Comparison of ENCODE assay signal across 28 cellular contexts in the genomic region with DNA sequence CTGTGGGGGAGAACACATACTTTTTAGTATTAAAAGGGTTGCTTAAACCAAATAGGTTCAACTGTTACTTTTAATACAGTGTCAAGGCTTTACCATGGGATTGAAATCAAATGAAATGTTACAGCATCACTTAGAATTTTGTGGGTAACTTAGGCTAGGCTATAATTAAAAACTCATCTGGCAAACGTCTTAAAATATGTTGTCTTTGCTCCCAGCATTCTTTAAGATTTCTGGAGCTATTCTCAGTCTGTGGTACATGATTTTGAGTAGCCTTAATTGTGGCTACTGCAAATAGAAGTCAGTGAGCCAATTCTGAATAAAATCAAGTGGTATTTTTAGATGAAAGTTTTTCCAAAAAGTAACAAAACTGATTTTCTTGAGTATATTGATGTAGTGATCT. TPM values are rescaled to one million over a fixed set of nuclear protein-coding genes. Genes with fewer than 3 reads are reported as not detected.
DNase-seq lines count a peak whose midpoint lies in the region; ATAC-seq and TF ChIP-seq lines count a peak whose summit lies in the region.
"Had no signal": no experiment of that assay in that cellular context is flagged by ENCODE, and none has a peak within 500 bp of the region (broad histone marks: within the 10 kb centered on the region; RNA-seq: fewer than 3 reads in every experiment).

No MANE protein-coding gene starts in this region.

- CTCF ChIA-PET in activated CD4-positive, alpha-beta T cell treated with anti-CD3 and anti-CD28 coated beads, Interleukin-2, amount 10 ng/mL, durations not matched to agents 7 days and 5 days (lab: Charles Lee) = no interaction called here

- H3K27me3 ChIP-seq in CD4-positive, CD25-positive, alpha-beta regulatory T cell (ENCODE audit: control insufficient read depth, insufficient read depth, low read length) = no peaks in the 10 kb centered on the region
- H3K27me3 ChIP-seq in osteoblast (ENCODE audit: insufficient read depth, low read length) = no peaks in the 10 kb centered on the region
- H3K27me3 ChIP-seq: brain microvascular endothelial cell, gastrocnemius medialis, hepatocyte, right lobe of liver, stomach had no signal

- H3K36me3 Mint-ChIP-seq in activated CD4-positive, alpha-beta T cell treated with anti-CD3 and anti-CD28 coated beads, Interleukin-2, amount 10 ng/mL, durations not matched to agents 24 days and 14 days (ENCODE audit: low read depth) = peaks cover 45% of the 10 kb centered on the region
- peaks cover 32% of the 10 kb centered on the region for H3K36me3 Mint-ChIP-seq in activated CD4-positive, alpha-beta T cell treated with anti-CD3 and anti-CD28 coated beads, Interleukin-2, amount 10 ng/mL, durations not matched to agents 7 days and 5 days (ENCODE audit: low read depth)
- peaks cover 3% of the 10 kb centered on the region for H3K36me3 Mint-ChIP-seq in CD4-positive, CD25-positive, alpha-beta regulatory T cell
- H3K36me3 Mint-ChIP-seq in activated naive CD8-positive, alpha-beta T cell treated with anti-CD3 and anti-CD28 coated beads, Interleukin-2, amount 50 U/mL, for 24 hours (ENCODE audit: low read depth) = peaks cover 34% of the 10 kb centered on the region

- H3K79me2 ChIP-seq in osteoblast (ENCODE audit: insufficient read depth, low read length) = peaks cover 99% of the 10 kb centered on the region

- H3K4me1 ChIP-seq in CD4-positive, CD25-positive, alpha-beta regulatory T cell (ENCODE audit: control insufficient read depth, insufficient read depth, low read length, poor library complexity, severe bottlenecking) = peaks cover 39% of the 10 kb centered on the region
- H3K4me1 ChIP-seq in osteoblast (ENCODE audit: insufficient read depth, low read length) = peaks cover 14% of the 10 kb centered on the region
- H3K4me1 ChIP-seq: A549, right lobe of liver had no signal

- H3K27me3 Mint-ChIP-seq in activated CD4-positive, alpha-beta T cell treated with anti-CD3 and anti-CD28 coated beads, Interleukin-2, amount 10 ng/mL, durations not matched to agents 24 days and 14 days = no peaks in the 10 kb centered on the region
- H3K27me3 Mint-ChIP-seq in activated CD4-positive, alpha-beta T cell treated with anti-CD3 and anti-CD28 coated beads, Interleukin-2, amount 10 ng/mL, durations not matched to agents 7 days and 5 days = no peaks in the 10 kb centered on the region
- H3K27me3 Mint-ChIP-seq in CD4-positive, CD25-positive, alpha-beta regulatory T cell = no peaks in the 10 kb centered on the region
- no peaks in the 10 kb centered on the region for H3K27me3 Mint-ChIP-seq in activated naive CD8-positive, alpha-beta T cell treated with anti-CD3 and anti-CD28 coated beads, Interleukin-2, amount 50 U/mL, for 24 hours

- no peaks in the 10 kb centered on the region for H3K9me3 Mint-ChIP-seq in activated CD4-positive, alpha-beta T cell treated with anti-CD3 and anti-CD28 coated beads, Interleukin-2, amount 10 ng/mL, durations not matched to agents 24 days and 14 days
- no peaks in the 10 kb centered on the region for H3K9me3 Mint-ChIP-seq in activated CD4-positive, alpha-beta T cell treated with anti-CD3 and anti-CD28 coated beads, Interleukin-2, amount 10 ng/mL, durations not matched to agents 7 days and 5 days
- H3K9me3 Mint-ChIP-seq in CD4-positive, CD25-positive, alpha-beta regulatory T cell = no peaks in the 10 kb centered on the region
- no peaks in the 10 kb centered on the region for H3K9me3 Mint-ChIP-seq in activated naive CD8-positive, alpha-beta T cell treated with anti-CD3 and anti-CD28 coated beads, Interleukin-2, amount 50 U/mL, for 24 hours
- H3K9me3 Mint-ChIP-seq: GM23338 had no signal

- no peak for DNase-seq in activated CD4-positive, alpha-beta T cell treated with anti-CD3 and anti-CD28 coated beads, Interleukin-2, amount 10 ng/mL, durations not matched to agents 24 days and 14 days
- no peak for DNase-seq in activated CD4-positive, alpha-beta T cell treated with anti-CD3 and anti-CD28 coated beads, Interleukin-2, amount 10 ng/mL, durations not matched to agents 7 days and 5 days
- no peak for DNase-seq in CD4-positive, CD25-positive, alpha-beta regulatory T cell
- DNase-seq in activated naive CD8-positive, alpha-beta T cell treated with anti-CD3 and anti-CD28 coated beads, Interleukin-2, amount 50 U/mL, for 24 hours = no peak
- DNase-seq in osteoblast (ENCODE audit: insufficient read length, low spot score, missing footprints) = peak; percentile 17
- no peak for DNase-seq in substantia nigra (lab: John Stamatoyannopoulos, UW)
- no peak for DNase-seq in DMS153 (lab: John Stamatoyannopoulos, UW)
- no peak for DNase-seq in stimulated activated CD4-positive, alpha-beta T cell treated with anti-CD3 and anti-CD28 coated beads, Interleukin-2, amount 100 ng/mL, for 24 hours
- DNase-seq: activated CD4-positive, alpha-beta T cell treated with anti-CD3 and anti-CD28 coated beads, Interleukin-2, amount 50 U/mL, for 1 hour; activated effector memory CD4-positive, alpha-beta T cell treated with anti-CD3 and anti-CD28 coated beads, Interleukin-2, amount 50 U/mL, for 16 hours; brain microvascular endothelial cell; DMS 273 treated with DMSO at 0.1 percent for 48 hours; effector CD8-positive, alpha-beta T cell; gastrocnemius medialis; left ventricle myocardium inferior; midbrain; NCI-H1105; NCI-H2029 treated with DMSO at 0.1 percent for 48 hours; NCI-H226; NCI-H748 treated with DMSO at 0.1 percent for 48 hours; posterior cingulate gyrus; right lobe of liver; stomach; trophoblast cell had no signal

- peaks cover 31% of the 10 kb centered on the region for H3K4me1 Mint-ChIP-seq in activated CD4-positive, alpha-beta T cell treated with anti-CD3 and anti-CD28 coated beads, Interleukin-2, amount 10 ng/mL, durations not matched to agents 24 days and 14 days
- peaks cover 27% of the 10 kb centered on the region for H3K4me1 Mint-ChIP-seq in activated CD4-positive, alpha-beta T cell treated with anti-CD3 and anti-CD28 coated beads, Interleukin-2, amount 10 ng/mL, durations not matched to agents 7 days and 5 days
- peaks cover 60 to 91% (median 73%) of the 10 kb centered on the region in 4 donors for H3K4me1 Mint-ChIP-seq in CD4-positive, CD25-positive, alpha-beta regulatory T cell
- peaks cover 70% of the 10 kb centered on the region for H3K4me1 Mint-ChIP-seq in activated naive CD8-positive, alpha-beta T cell treated with anti-CD3 and anti-CD28 coated beads, Interleukin-2, amount 50 U/mL, for 24 hours

- H2AFZ ChIP-seq in osteoblast (ENCODE audit: low read length) = no peak overlapping the region
- H2AFZ ChIP-seq: GM23338, hepatocyte had no signal

- H3K9me3 ChIP-seq in CD4-positive, CD25-positive, alpha-beta regulatory T cell (ENCODE audit: control insufficient read depth in 2 of 2, low read length in 2 of 2) = no peaks in the 10 kb centered on the region
- H3K9me3 ChIP-seq in osteoblast (ENCODE audit: low read depth, low read length) = no peaks in the 10 kb centered on the region
- H3K9me3 ChIP-seq: A549, gastrocnemius medialis, left ventricle myocardium inferior, right lobe of liver, stomach had no signal

- intact Hi-C loops in activated CD4-positive, alpha-beta T cell treated with anti-CD3 and anti-CD28 coated beads, Interleukin-2, amount 10 ng/mL, durations not matched to agents 24 days and 14 days (cut with micrococcal nuclease) = no loop called here

- peak overlapping the region; percentile 17 for H3K4me3 ChIP-seq in CD4-positive, CD25-positive, alpha-beta regulatory T cell (ENCODE audit: low read depth, low read length)
- H3K4me3 ChIP-seq in osteoblast (ENCODE audit: insufficient read depth, low read length) = no peak overlapping the region
- H3K4me3 ChIP-seq: A549, gastrocnemius medialis, GM23338, hepatocyte, left ventricle myocardium inferior, right lobe of liver, stomach had no signal

- no peak overlapping the region for H3K27ac ChIP-seq in CD4-positive, CD25-positive, alpha-beta regulatory T cell (ENCODE audit: insufficient read depth, low read length, poor library complexity, severe bottlenecking)
- no peak overlapping the region for H3K27ac ChIP-seq in osteoblast (ENCODE audit: low read depth, low read length)
- no peak overlapping the region for H3K27ac ChIP-seq in substantia nigra (ENCODE audit: low read depth, low read length, poor library complexity, severe bottlenecking)
- H3K27ac ChIP-seq: A549, brain microvascular endothelial cell, gastrocnemius medialis, hepatocyte, left ventricle myocardium inferior, right lobe of liver, RWPE1, stomach had no signal

- H3K36me3 ChIP-seq in CD4-positive, CD25-positive, alpha-beta regulatory T cell (ENCODE audit: control insufficient read depth, insufficient read depth, low read length) = peaks cover 5% of the 10 kb centered on the region
- H3K36me3 ChIP-seq in osteoblast (ENCODE audit: insufficient read depth, low read length) = no peaks in the 10 kb centered on the region
- H3K36me3 ChIP-seq: brain microvascular endothelial cell, gastrocnemius medialis, left ventricle myocardium inferior, right lobe of liver had no signal

- H3K4me3 Mint-ChIP-seq in activated CD4-positive, alpha-beta T cell treated with anti-CD3 and anti-CD28 coated beads, Interleukin-2, amount 10 ng/mL, durations not matched to agents 24 days and 14 days = no peak overlapping the region
- H3K4me3 Mint-ChIP-seq in activated CD4-positive, alpha-beta T cell treated with anti-CD3 and anti-CD28 coated beads, Interleukin-2, amount 10 ng/mL, durations not matched to agents 7 days and 5 days = no peak overlapping the region
- H3K4me3 Mint-ChIP-seq in CD4-positive, CD25-positive, alpha-beta regulatory T cell = peak overlapping the region in 1 of 4 donors; percentile 7
- no peak overlapping the region for H3K4me3 Mint-ChIP-seq in activated naive CD8-positive, alpha-beta T cell treated with anti-CD3 and anti-CD28 coated beads, Interleukin-2, amount 50 U/mL, for 24 hours
- H3K4me3 Mint-ChIP-seq: GM23338 had no signal

- peaks cover 43% of the 10 kb centered on the region for H4K20me1 ChIP-seq in osteoblast (ENCODE audit: insufficient read depth, low read length)

- no peak overlapping the region for H3K4me2 ChIP-seq in osteoblast (ENCODE audit: insufficient read depth, low read length)
- H3K4me2 ChIP-seq: A549, GM23338, hepatocyte had no signal

- POLR2A ChIA-PET in activated CD4-positive, alpha-beta T cell treated with anti-CD3 and anti-CD28 coated beads, Interleukin-2, amount 10 ng/mL, durations not matched to agents 7 days and 5 days (lab: Charles Lee) = no interaction called here

- ATAC-seq in CD4-positive, CD25-positive, alpha-beta regulatory T cell (ENCODE audit: low read depth in 2 of 2) = no peak
- no peak for ATAC-seq in activated naive CD8-positive, alpha-beta T cell treated with anti-CD3 and anti-CD28 coated beads, Interleukin-2, amount 50 U/mL, for 24 hours
- ATAC-seq: A549, gastrocnemius medialis, GM23338, right lobe of liver had no signal

- H3K27ac Mint-ChIP-seq in activated CD4-positive, alpha-beta T cell treated with anti-CD3 and anti-CD28 coated beads, Interleukin-2, amount 10 ng/mL, durations not matched to agents 24 days and 14 days = peak overlapping the region; percentile 21
- H3K27ac Mint-ChIP-seq in activated CD4-positive, alpha-beta T cell treated with anti-CD3 and anti-CD28 coated beads, Interleukin-2, amount 10 ng/mL, durations not matched to agents 7 days and 5 days = no peak overlapping the region
- H3K27ac Mint-ChIP-seq in CD4-positive, CD25-positive, alpha-beta regulatory T cell = peak overlapping the region; percentile 0 to 18 (median 11)
- peak overlapping the region; percentile 2 for H3K27ac Mint-ChIP-seq in activated naive CD8-positive, alpha-beta T cell treated with anti-CD3 and anti-CD28 coated beads, Interleukin-2, amount 50 U/mL, for 24 hours
- H3K27ac Mint-ChIP-seq: GM23338 had no signal

- TF ChIP-seq CTCF in osteoblast (IDR thresholded peaks at IDR 0.05; ENCODE audit: extremely low read depth, low read depth, low read length) = no peak

RNA-seq across cellular contexts. Expression of gene UHRF2, which starts 30.7 kb away (rescaled TPM):
- 61.9 and 71.6 TPM in 2 replicates for total RNA-seq in activated CD4-positive, alpha-beta T cell treated with anti-CD3 and anti-CD28 coated beads, Interleukin-2, amount 10 ng/mL, durations not matched to agents 24 days and 14 days
- 10 to 100 TPM; 69.8 to 75.8 TPM for total RNA-seq in activated CD4-positive, alpha-beta T cell treated with anti-CD3 and anti-CD28 coated beads, Interleukin-2, amount 10 ng/mL, durations not matched to agents 7 days and 5 days
- 222 TPM for total RNA-seq in CD4-positive, CD25-positive, alpha-beta regulatory T cell
- 10 to 100 TPM; 19.9 to 22.3 (median 20.6) TPM for polyA plus RNA-seq in CD4-positive, CD25-positive, alpha-beta regulatory T cell
- 81.3 and 84.3 TPM in 2 replicates for total RNA-seq in osteoblast
